ENCODE assay signal across 9 cellular contexts in genomic region chr1:9293241-9293511, GRCh38. TPM values are rescaled to one million over a fixed set of nuclear protein-coding genes. Genes with fewer than 3 reads are reported as not detected.
DNase-seq lines count a peak whose midpoint lies in the region; TF ChIP-seq lines count a peak whose summit lies in the region.
"Had no signal": no experiment of that assay in that cellular context is flagged by ENCODE, and none has a peak within 500 bp of the region (broad histone marks: within the 10 kb centered on the region; RNA-seq: fewer than 3 reads in every experiment).

No MANE protein-coding gene starts in this region.

- peaks cover 50% of the 10 kb centered on the region for H3K79me2 ChIP-seq in Loucy (ENCODE audit: insufficient read depth, low read length)

- peaks cover 11% of the 10 kb centered on the region for H3F3A ChIP-seq in Loucy (ENCODE audit: low read depth)

- no peak overlapping the region for H2AFZ ChIP-seq in Loucy (ENCODE audit: low read length)

- peaks cover 0 to 7% (median 0%) of the 10 kb centered on the region in 11 experiments; a peak in 3 of 22 replicates for H3K36me3 ChIP-seq in BLaER1 treated with 17β-estradiol and CSF1 and Interleukin-3, amounts not matched to agents 10 nM and 100 nM
- no peaks in the 10 kb centered on the region for H3K36me3 ChIP-seq in Loucy (ENCODE audit: insufficient read depth, low read length)
- peaks cover 0 to 5% (median 0%) of the 10 kb centered on the region in 4 donors for H3K36me3 ChIP-seq in esophagus muscularis mucosa
- H3K36me3 ChIP-seq in ovary = no peaks in the 10 kb centered on the region

- no CpG with 5 or more reads among the region's 38 CpGs for WGBS in esophagus muscularis mucosa
- WGBS in ovary, 3 donors = 0 to 1% methylated on average over 4 to 35 of the region's 38 CpGs; no CpG with 5 or more reads in 1 of the 3 donors

- peak overlapping the region; percentile 75 to 89 (median 81) for H3K4me3 ChIP-seq in BLaER1 treated with 17β-estradiol and CSF1 and Interleukin-3, amounts not matched to agents 10 nM and 100 nM
- H3K4me3 ChIP-seq in Loucy (ENCODE audit: low read length, poor library complexity, severe bottlenecking) (peak overlapping the region; percentile 96), esophagus muscularis mucosa (peak overlapping the region; percentile 76 to 98 (median 96)), ovary (peak overlapping the region; percentile 75)

- no peak overlapping the region for H3K27ac Mint-ChIP-seq in chondrocyte (ENCODE audit: unreplicated experiment)
- H3K27ac Mint-ChIP-seq: brain had no signal

- H3K4me1 ChIP-seq in BLaER1 treated with 17β-estradiol and CSF1 and Interleukin-3, amounts not matched to agents 10 nM and 100 nM = peaks cover 43 to 64% (median 58%) of the 10 kb centered on the region in 10 experiments
- peaks cover 44% of the 10 kb centered on the region for H3K4me1 ChIP-seq in Loucy (ENCODE audit: insufficient read depth, low read length, poor library complexity, severe bottlenecking)
- H3K4me1 ChIP-seq in esophagus muscularis mucosa = peaks cover 40 to 71% (median 69%) of the 10 kb centered on the region in 4 donors
- H3K4me1 ChIP-seq in ovary (ENCODE audit: insufficient read depth) = peaks cover 13% of the 10 kb centered on the region

- H3K9me3 Mint-ChIP-seq in chondrocyte (ENCODE audit: low read depth) = peaks cover 7% of the 10 kb centered on the region

- H3K27ac ChIP-seq in BLaER1 treated with 17β-estradiol and CSF1 and Interleukin-3, amounts not matched to agents 10 nM and 100 nM = peak overlapping the region; percentile 58 to 86 (median 79); a peak in 21 of 22 replicates
- peak overlapping the region; percentile 93 to 99 (median 98) for H3K27ac ChIP-seq in esophagus muscularis mucosa (replicated peaks in 1 of 4)
- H3K27ac ChIP-seq in ovary = peak overlapping the region; percentile 51 to 90

- TF ChIP-seq POLR2A in esophagus muscularis mucosa (IDR thresholded peaks at IDR 0.05; ENCODE audit: low read depth) (no peak), ovary (IDR thresholded peaks at IDR 0.05) (no peak)

- H3K9me3 ChIP-seq in BLaER1 treated with 17β-estradiol and CSF1 and Interleukin-3, amounts not matched to agents 10 nM and 100 nM (replicated peaks in 1 of 11) = peaks cover 7 to 11% (median 8%) of the 10 kb centered on the region in 11 experiments
- H3K9me3 ChIP-seq in Loucy (ENCODE audit: insufficient read depth, low read depth, low read length) (no peaks in the 10 kb centered on the region), esophagus muscularis mucosa (peaks cover 0 to 12% (median 8%) of the 10 kb centered on the region in 4 donors), ovary (no peaks in the 10 kb centered on the region)

- TF ChIP-seq CTCF in Loucy (conservative IDR thresholded peaks at IDR 0.05; ENCODE audit: low read length) (no peak), esophagus muscularis mucosa (IDR thresholded peaks at IDR 0.05) (no peak), ovary (IDR thresholded peaks at IDR 0.05) (no peak), chondrocyte (IDR thresholded peaks at IDR 0.05) (no peak)

- peaks cover 52% of the 10 kb centered on the region for H3K4me1 Mint-ChIP-seq in chondrocyte (ENCODE audit: low read depth)

- H3K36me3 Mint-ChIP-seq in chondrocyte (ENCODE audit: low read depth) = peaks cover 22% of the 10 kb centered on the region

- H3K9me2 ChIP-seq in Loucy (replicated peaks; ENCODE audit: low read depth, low read length) = no peaks in the 10 kb centered on the region

- peaks cover 13 to 51% (median 44%) of the 10 kb centered on the region in 11 experiments; a peak in 19 of 22 replicates for H4K20me1 ChIP-seq in BLaER1 treated with 17β-estradiol and CSF1 and Interleukin-3, amounts not matched to agents 10 nM and 100 nM
- H4K20me1 ChIP-seq in Loucy (ENCODE audit: insufficient read depth, low read length, poor library complexity, severe bottlenecking) = peaks cover 49% of the 10 kb centered on the region

- H3K4me2 ChIP-seq in BLaER1 treated with 17β-estradiol and CSF1 and Interleukin-3, amounts not matched to agents 10 nM and 100 nM = peak overlapping the region; percentile 84 to 97 (median 89)
- peak overlapping the region; percentile 100 for H3K4me2 ChIP-seq in Loucy (ENCODE audit: low read depth, low read length, poor library complexity, severe bottlenecking)

- peak overlapping the region; percentile 80 to 91 (median 87) for H3K9ac ChIP-seq in BLaER1 treated with 17β-estradiol and CSF1 and Interleukin-3, amounts not matched to agents 10 nM and 100 nM
- peak overlapping the region; percentile 80 for H3K9ac ChIP-seq in Loucy (ENCODE audit: low read depth, low read length, poor library complexity, severe bottlenecking)

- DNase-seq in esophagus muscularis mucosa (ENCODE audit: extremely low spot score) (no peak), ovary (no peak), dermis blood vessel endothelial cell (no peak), chondrocyte (ENCODE audit: low spot score) (no peak), NCI-H1417 (lab: John Stamatoyannopoulos, UW) (no peak)
- no peak for DNase-seq in effector CD8-positive, alpha-beta T cell (lab: John Stamatoyannopoulos, UW)

- intact Hi-C loops in esophagus muscularis mucosa (cut with DNase I) (no loop called here), ovary (cut with DNase I) (loop anchor here in 2 of 4 donors (5.0 to 10.0 kb wide), 4 partner anchors 79 to 189 kb away; no protein-coding TSS in a partner anchor)

- H3K4me3 Mint-ChIP-seq in chondrocyte (ENCODE audit: unreplicated experiment) = no peak overlapping the region

- TF ChIP-seq EP300 in esophagus muscularis mucosa (IDR thresholded peaks at IDR 0.05) (no peak), ovary (IDR thresholded peaks at IDR 0.05) (no peak)

- no peaks in the 10 kb centered on the region for H3K27me3 Mint-ChIP-seq in chondrocyte (ENCODE audit: low read depth)

- H3K27me3 ChIP-seq in BLaER1 treated with 17β-estradiol and CSF1 and Interleukin-3, amounts not matched to agents 10 nM and 100 nM = no peaks in the 10 kb centered on the region
- no peaks in the 10 kb centered on the region for H3K27me3 ChIP-seq in Loucy (ENCODE audit: insufficient read depth, low read length, poor library complexity, severe bottlenecking)
- H3K27me3 ChIP-seq in esophagus muscularis mucosa = no peaks in the 10 kb centered on the region
- H3K27me3 ChIP-seq in ovary = no peaks in the 10 kb centered on the region

RNA-seq across cellular contexts. Expression of gene SPSB1, which starts 0.5 kb away (rescaled TPM):
- total RNA-seq in esophagus muscularis mucosa (100 to 1,000 TPM in 2 of 4 donors, 10 to 100 TPM in 2; 61.0 to 104 (median 97.4) TPM), ovary (10 to 100 TPM; 20.6 to 69.6 (median 34.4) TPM), dermis blood vessel endothelial cell (19.6 and 35.8 TPM in 2 replicates), chondrocyte (164 to 184 TPM (median 173 TPM) in 3 replicates)
- polyA plus RNA-seq in ovary = 10 to 100 TPM; 20.4 to 35.2 TPM

RNA-seq across cellular contexts. Expression of gene H6PD, which starts 58.6 kb away (rescaled TPM):
- total RNA-seq in esophagus muscularis mucosa = 10 to 100 TPM; 31.1 to 54.4 (median 38.4) TPM
- total RNA-seq in ovary = 100 to 1,000 TPM in 3 of 7 donors, 10 to 100 TPM in 4; 63.8 to 148 (median 91.3) TPM
- 10 to 100 TPM; 47.0 to 70.4 TPM for polyA plus RNA-seq in ovary
- 21.3 and 32.1 TPM in 2 replicates for total RNA-seq in dermis blood vessel endothelial cell
- total RNA-seq in chondrocyte = 37.0 to 41.4 TPM (median 38.9 TPM) in 3 replicates
